1 cellular context compared by ENCODE assay signal in the genomic region with DNA sequence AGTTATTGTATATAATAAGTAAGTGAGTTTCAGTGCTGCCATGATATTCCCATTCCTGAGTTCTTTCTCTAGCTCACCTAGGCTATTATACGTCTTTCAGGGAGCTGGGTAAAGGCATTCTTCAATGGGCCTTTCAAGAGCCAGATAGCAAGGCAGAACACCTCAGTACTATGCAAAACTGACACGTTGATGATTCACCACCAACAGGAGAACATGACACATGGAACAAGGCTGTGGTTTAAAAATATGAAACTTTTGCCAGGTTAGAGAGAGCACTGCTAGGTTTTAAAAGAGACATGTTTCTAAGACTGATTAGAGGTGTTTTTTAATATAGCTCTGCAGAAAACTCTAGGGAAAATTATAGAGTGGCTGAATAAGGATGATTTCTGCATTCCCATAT.
TF ChIP-seq lines count a peak whose summit lies in the region.

No MANE protein-coding gene starts in this region.

TF ChIP-seq in SK-N-SH treated with all-trans-retinoic acid at 6 μM for 48 hours, 23 proteins besides CTCF, POLR2A, EP300 and RAD21 (continued from another document):
- TF ChIP-seq TOX (CRISPR knock-in tag; IDR thresholded peaks at IDR 0.05; ENCODE audit: borderline replicate concordance) (no peak), ESRRG (CRISPR knock-in tag; IDR thresholded peaks at IDR 0.05) (no peak), TCF4 (CRISPR knock-in tag; IDR thresholded peaks at IDR 0.05; ENCODE audit: borderline replicate concordance) (no peak), ZNF565 (CRISPR knock-in tag; conservative IDR thresholded peaks at IDR 0.05; ENCODE audit: low read depth) (no peak), GLIS3 (CRISPR knock-in tag; IDR thresholded peaks at IDR 0.05) (no peak), PPARA (CRISPR knock-in tag; IDR thresholded peaks at IDR 0.05; ENCODE audit: borderline replicate concordance) (no peak), ZNF8 (CRISPR knock-in tag; IDR thresholded peaks at IDR 0.05) (no peak)
- TF ChIP-seq, protein P1, sequence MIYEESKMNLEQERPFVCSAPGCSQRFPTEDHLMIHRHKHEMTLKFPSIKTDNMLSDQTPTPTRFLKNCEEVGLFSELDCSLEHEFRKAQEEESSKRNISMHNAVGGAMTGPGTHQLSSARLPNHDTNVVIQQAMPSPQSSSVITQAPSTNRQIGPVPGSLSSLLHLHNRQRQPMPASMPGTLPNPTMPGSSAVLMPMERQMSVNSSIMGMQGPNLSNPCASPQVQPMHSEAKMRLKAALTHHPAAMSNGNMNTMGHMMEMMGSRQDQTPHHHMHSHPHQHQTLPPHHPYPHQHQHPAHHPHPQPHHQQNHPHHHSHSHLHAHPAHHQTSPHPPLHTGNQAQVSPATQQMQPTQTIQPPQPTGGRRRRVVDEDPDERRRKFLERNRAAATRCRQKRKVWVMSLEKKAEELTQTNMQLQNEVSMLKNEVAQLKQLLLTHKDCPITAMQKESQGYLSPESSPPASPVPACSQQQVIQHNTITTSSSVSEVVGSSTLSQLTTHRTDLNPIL (CRISPR knock-in tag; IDR thresholded peaks at IDR 0.05; ENCODE audit: low read depth), result no peak
- TF ChIP-seq, protein P2, sequence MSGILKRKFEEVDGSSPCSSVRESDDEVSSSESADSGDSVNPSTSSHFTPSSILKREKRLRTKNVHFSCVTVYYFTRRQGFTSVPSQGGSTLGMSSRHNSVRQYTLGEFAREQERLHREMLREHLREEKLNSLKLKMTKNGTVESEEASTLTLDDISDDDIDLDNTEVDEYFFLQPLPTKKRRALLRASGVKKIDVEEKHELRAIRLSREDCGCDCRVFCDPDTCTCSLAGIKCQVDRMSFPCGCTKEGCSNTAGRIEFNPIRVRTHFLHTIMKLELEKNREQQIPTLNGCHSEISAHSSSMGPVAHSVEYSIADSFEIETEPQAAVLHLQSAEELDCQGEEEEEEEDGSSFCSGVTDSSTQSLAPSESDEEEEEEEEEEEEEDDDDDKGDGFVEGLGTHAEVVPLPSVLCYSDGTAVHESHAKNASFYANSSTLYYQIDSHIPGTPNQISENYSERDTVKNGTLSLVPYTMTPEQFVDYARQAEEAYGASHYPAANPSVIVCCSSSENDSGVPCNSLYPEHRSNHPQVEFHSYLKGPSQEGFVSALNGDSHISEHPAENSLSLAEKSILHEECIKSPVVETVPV (CRISPR knock-in tag; IDR thresholded peaks at IDR 0.05), result no peak
- TF ChIP-seq, protein P3, sequence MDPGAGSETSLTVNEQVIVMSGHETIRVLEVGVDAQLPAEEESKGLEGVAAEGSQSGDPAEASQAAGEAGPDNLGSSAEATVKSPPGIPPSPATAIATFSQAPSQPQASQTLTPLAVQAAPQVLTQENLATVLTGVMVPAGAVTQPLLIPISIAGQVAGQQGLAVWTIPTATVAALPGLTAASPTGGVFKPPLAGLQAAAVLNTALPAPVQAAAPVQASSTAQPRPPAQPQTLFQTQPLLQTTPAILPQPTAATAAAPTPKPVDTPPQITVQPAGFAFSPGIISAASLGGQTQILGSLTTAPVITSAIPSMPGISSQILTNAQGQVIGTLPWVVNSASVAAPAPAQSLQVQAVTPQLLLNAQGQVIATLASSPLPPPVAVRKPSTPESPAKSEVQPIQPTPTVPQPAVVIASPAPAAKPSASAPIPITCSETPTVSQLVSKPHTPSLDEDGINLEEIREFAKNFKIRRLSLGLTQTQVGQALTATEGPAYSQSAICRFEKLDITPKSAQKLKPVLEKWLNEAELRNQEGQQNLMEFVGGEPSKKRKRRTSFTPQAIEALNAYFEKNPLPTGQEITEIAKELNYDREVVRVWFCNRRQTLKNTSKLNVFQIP (CRISPR knock-in tag; IDR thresholded peaks at IDR 0.05; ENCODE audit: borderline replicate concordance, low read depth), result no peak
- TF ChIP-seq, protein P4, sequence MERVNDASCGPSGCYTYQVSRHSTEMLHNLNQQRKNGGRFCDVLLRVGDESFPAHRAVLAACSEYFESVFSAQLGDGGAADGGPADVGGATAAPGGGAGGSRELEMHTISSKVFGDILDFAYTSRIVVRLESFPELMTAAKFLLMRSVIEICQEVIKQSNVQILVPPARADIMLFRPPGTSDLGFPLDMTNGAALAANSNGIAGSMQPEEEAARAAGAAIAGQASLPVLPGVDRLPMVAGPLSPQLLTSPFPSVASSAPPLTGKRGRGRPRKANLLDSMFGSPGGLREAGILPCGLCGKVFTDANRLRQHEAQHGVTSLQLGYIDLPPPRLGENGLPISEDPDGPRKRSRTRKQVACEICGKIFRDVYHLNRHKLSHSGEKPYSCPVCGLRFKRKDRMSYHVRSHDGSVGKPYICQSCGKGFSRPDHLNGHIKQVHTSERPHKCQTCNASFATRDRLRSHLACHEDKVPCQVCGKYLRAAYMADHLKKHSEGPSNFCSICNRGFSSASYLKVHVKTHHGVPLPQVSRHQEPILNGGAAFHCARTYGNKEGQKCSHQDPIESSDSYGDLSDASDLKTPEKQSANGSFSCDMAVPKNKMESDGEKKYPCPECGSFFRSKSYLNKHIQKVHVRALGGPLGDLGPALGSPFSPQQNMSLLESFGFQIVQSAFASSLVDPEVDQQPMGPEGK (CRISPR knock-in tag; IDR thresholded peaks at IDR 0.05; ENCODE audit: borderline replicate concordance), result no peak
